36 cellular contexts compared by ENCODE assay signal in the genomic region with DNA sequence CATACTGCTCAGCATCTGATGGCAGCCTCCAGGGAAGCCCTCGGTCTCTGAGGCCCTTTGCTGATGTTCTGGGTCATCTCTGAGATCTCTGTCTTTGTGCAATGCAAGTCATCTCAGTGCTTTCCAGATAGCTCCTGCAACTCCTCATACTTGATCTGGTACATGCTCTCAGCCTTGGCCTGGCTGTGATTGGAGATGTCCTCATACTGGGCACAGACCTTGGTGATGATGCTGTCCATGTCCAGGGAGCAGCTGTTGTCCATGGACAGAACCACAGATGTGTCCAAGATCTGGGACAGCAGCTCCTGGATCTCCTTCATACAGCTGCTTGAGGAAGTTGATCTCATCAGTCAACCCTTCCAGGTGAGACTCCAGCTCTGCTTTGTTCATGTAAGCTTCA.
"Had no signal": no experiment of that assay in that cellular context is flagged by ENCODE, and none has a peak within 500 bp of the region (broad histone marks: within the 10 kb centered on the region; RNA-seq: fewer than 3 reads in every experiment).

No MANE protein-coding gene starts in this region.

- H3K4me3 ChIP-seq: ascending aorta, cardiac muscle cell had no signal

- H3K4me1 ChIP-seq: ascending aorta had no signal

- H3K4me3 Mint-ChIP-seq: activated B cell treated with CpG ODN at 0.5 μM for 24 hours; activated CD4-positive, alpha-beta memory T cell treated with anti-CD3 and anti-CD28 coated beads for 36 hours; activated CD4-positive, alpha-beta T cell treated with anti-CD3 and anti-CD28 coated beads, Interleukin-2, amount 10 ng/mL, durations not matched to agents 24 days and 14 days; activated CD8-positive, alpha-beta T cell treated with anti-CD3 and anti-CD28 coated beads for 36 hours; activated naive CD4-positive, alpha-beta T cell treated with anti-CD3 and anti-CD28 coated beads, Interleukin-2, amount 10 ng/mL, durations not matched to agents 7 days and 5 days; activated naive CD4-positive, alpha-beta T cell treated with anti-CD3 and anti-CD28 coated beads, Interleukin-2, amount 50 U/mL, for 24 hours; activated naive CD8-positive, alpha-beta T cell; activated naive CD8-positive, alpha-beta T cell treated with anti-CD3 and anti-CD28 coated beads, Interleukin-2, amount 10 ng/mL, durations not matched to agents 7 days and 5 days; activated naive CD8-positive, alpha-beta T cell treated with anti-CD3 and anti-CD28 coated beads, Interleukin-2, amount 50 U/mL, for 24 hours; brain; central memory CD8-positive, alpha-beta T cell; T-helper 1 cell treated with Interleukin-12 subunit alpha and Interleukin-12 subunit beta and Interleukin-4 antibody, amounts not matched to agents 30 μg/mL and 1 μg/mL, for 36 hours; T-helper 2 cell treated with Interferon-gamma antibody and Interleukin-4, amounts not matched to agents 5 μg/mL and 100 μg/mL, for 36 hours had no signal

- H3K4me1 Mint-ChIP-seq: activated naive CD4-positive, alpha-beta T cell treated with anti-CD3 and anti-CD28 coated beads, Interleukin-2, amount 50 U/mL, for 24 hours; brain had no signal

- H3K27me3 ChIP-seq: ascending aorta, cardiac muscle cell had no signal

- ATAC-seq: activated CD8-positive, alpha-beta T cell treated with anti-CD3 and anti-CD28 coated beads for 36 hours; activated naive CD8-positive, alpha-beta T cell treated with anti-CD3 and anti-CD28 coated beads, Interleukin-2, amount 50 U/mL, for 24 hours had no signal

- H3K9me3 ChIP-seq: ascending aorta had no signal

- H3K27me3 Mint-ChIP-seq: activated B cell treated with CpG ODN at 0.5 μM for 24 hours; activated CD4-positive, alpha-beta memory T cell treated with anti-CD3 and anti-CD28 coated beads for 36 hours; activated CD4-positive, alpha-beta T cell treated with anti-CD3 and anti-CD28 coated beads, Interleukin-2, amount 10 ng/mL, durations not matched to agents 24 days and 14 days; activated CD8-positive, alpha-beta T cell treated with anti-CD3 and anti-CD28 coated beads for 36 hours; activated naive CD4-positive, alpha-beta T cell treated with anti-CD3 and anti-CD28 coated beads, Interleukin-2, amount 10 ng/mL, durations not matched to agents 7 days and 5 days; activated naive CD4-positive, alpha-beta T cell treated with anti-CD3 and anti-CD28 coated beads, Interleukin-2, amount 50 U/mL, for 24 hours; activated naive CD8-positive, alpha-beta T cell; activated naive CD8-positive, alpha-beta T cell treated with anti-CD3 and anti-CD28 coated beads, Interleukin-2, amount 10 ng/mL, durations not matched to agents 7 days and 5 days; activated naive CD8-positive, alpha-beta T cell treated with anti-CD3 and anti-CD28 coated beads, Interleukin-2, amount 50 U/mL, for 24 hours; central memory CD8-positive, alpha-beta T cell had no signal

- DNase-seq: activated B cell treated with CpG ODN at 0.5 μM for 24 hours; activated CD4-positive, alpha-beta memory T cell treated with anti-CD3 and anti-CD28 coated beads for 36 hours; activated CD4-positive, alpha-beta T cell treated with anti-CD3 and anti-CD28 coated beads for 4 hours; activated CD4-positive, alpha-beta T cell treated with anti-CD3 and anti-CD28 coated beads, Interleukin-2, amount 10 ng/mL, durations not matched to agents 24 days and 14 days; activated CD4-positive, alpha-beta T cell treated with anti-CD3 and anti-CD28 coated beads, Interleukin-2, amount 50 U/mL, for 1 hour; activated CD4-positive, alpha-beta T cell treated with anti-CD3 and anti-CD28 coated beads, Interleukin-2, amount 50 U/mL, for 4 hours; activated CD4-positive, CD25-positive, alpha-beta regulatory T cell treated with anti-CD3 and anti-CD28 coated beads, Interleukin-2, amount 50 U/mL, for 72 hours; activated CD8-positive, alpha-beta memory T cell treated with anti-CD3 and anti-CD28 coated beads, Interleukin-2, amount 50 U/mL, for 4 hours; activated CD8-positive, alpha-beta T cell treated with anti-CD3 and anti-CD28 coated beads for 36 hours; activated effector memory CD4-positive, alpha-beta T cell treated with Interleukin-2 at 50 U/mL for 16 hours; activated gamma-delta T cell; activated naive CD4-positive, alpha-beta T cell treated with anti-CD3 and anti-CD28 coated beads, Interleukin-2, amount 10 ng/mL, durations not matched to agents 7 days and 5 days; activated naive CD4-positive, alpha-beta T cell treated with Interleukin-2 at 50 U/mL for 16 hours; activated naive CD8-positive, alpha-beta T cell treated with anti-CD3 and anti-CD28 coated beads, Interleukin-2, amount 10 ng/mL, durations not matched to agents 7 days and 5 days; activated naive CD8-positive, alpha-beta T cell treated with anti-CD3 and anti-CD28 coated beads, Interleukin-2, amount 50 U/mL, for 24 hours; activated T-cell treated with anti-CD3 and anti-CD28 coated beads for 4 hours; activated T-cell treated with anti-CD3 and anti-CD28 coated beads, Interleukin-2, amount 50 U/mL, for 1 hour; activated T-cell treated with anti-CD3 and anti-CD28 coated beads, Interleukin-2, amount 50 U/mL, for 48 hours; amygdala; anterior cingulate cortex; caudate nucleus; cerebellar nuclear complex; T-helper 1 cell; T-helper 2 cell; T-helper 9 cell had no signal

- FAIRE-seq: TTC549 had no signal

- H3K27ac ChIP-seq: ascending aorta, cardiac muscle cell, VCaP had no signal

- H3K27ac Mint-ChIP-seq: activated B cell treated with CpG ODN at 0.5 μM for 24 hours; activated CD4-positive, alpha-beta memory T cell treated with anti-CD3 and anti-CD28 coated beads for 36 hours; activated CD4-positive, alpha-beta T cell treated with anti-CD3 and anti-CD28 coated beads, Interleukin-2, amount 10 ng/mL, durations not matched to agents 24 days and 14 days; activated CD8-positive, alpha-beta T cell treated with anti-CD3 and anti-CD28 coated beads for 36 hours; activated naive CD4-positive, alpha-beta T cell treated with anti-CD3 and anti-CD28 coated beads, Interleukin-2, amount 10 ng/mL, durations not matched to agents 7 days and 5 days; activated naive CD4-positive, alpha-beta T cell treated with anti-CD3 and anti-CD28 coated beads, Interleukin-2, amount 50 U/mL, for 24 hours; activated naive CD8-positive, alpha-beta T cell; activated naive CD8-positive, alpha-beta T cell treated with anti-CD3 and anti-CD28 coated beads, Interleukin-2, amount 10 ng/mL, durations not matched to agents 7 days and 5 days; activated naive CD8-positive, alpha-beta T cell treated with anti-CD3 and anti-CD28 coated beads, Interleukin-2, amount 50 U/mL, for 24 hours; activated T-helper 2 cell treated with anti-CD3 and anti-CD28 coated beads, Interferon-gamma antibody, Interleukin-2, Interleukin-4, amounts not matched to agents 10 μg/mL and 5 μg/mL and 100 μg/mL, durations not matched to agents 14 hours and 24 hours and 36 hours; brain; T-helper 1 cell treated with Interleukin-12 subunit alpha and Interleukin-12 subunit beta and Interleukin-4 antibody, amounts not matched to agents 30 μg/mL and 1 μg/mL, for 36 hours; T-helper 2 cell treated with Interferon-gamma antibody and Interleukin-4, amounts not matched to agents 5 μg/mL and 100 μg/mL, for 36 hours had no signal

- H3K9me3 Mint-ChIP-seq: activated B cell treated with CpG ODN at 0.5 μM for 24 hours; activated CD4-positive, alpha-beta T cell treated with anti-CD3 and anti-CD28 coated beads, Interleukin-2, amount 10 ng/mL, durations not matched to agents 24 days and 14 days; activated CD8-positive, alpha-beta T cell treated with anti-CD3 and anti-CD28 coated beads for 36 hours; activated naive CD4-positive, alpha-beta T cell treated with anti-CD3 and anti-CD28 coated beads, Interleukin-2, amount 10 ng/mL, durations not matched to agents 7 days and 5 days; activated naive CD4-positive, alpha-beta T cell treated with anti-CD3 and anti-CD28 coated beads, Interleukin-2, amount 50 U/mL, for 24 hours; activated naive CD8-positive, alpha-beta T cell treated with anti-CD3 and anti-CD28 coated beads, Interleukin-2, amount 50 U/mL, for 24 hours; activated T-helper 2 cell treated with anti-CD3 and anti-CD28 coated beads, Interferon-gamma antibody, Interleukin-2, Interleukin-4, amounts not matched to agents 10 μg/mL and 5 μg/mL and 100 μg/mL, durations not matched to agents 14 hours and 24 hours and 36 hours; brain; central memory CD8-positive, alpha-beta T cell; T-helper 1 cell treated with Interleukin-12 subunit alpha and Interleukin-12 subunit beta and Interleukin-4 antibody, amounts not matched to agents 30 μg/mL and 1 μg/mL, for 36 hours; T-helper 2 cell treated with Interferon-gamma antibody and Interleukin-4, amounts not matched to agents 5 μg/mL and 100 μg/mL, for 36 hours had no signal
